In genomic region chr2:137173514-137173913, GRCh38 we compare ENCODE assay signal across 8 cellular contexts.
DNase-seq lines count a peak whose midpoint lies in the region; ATAC-seq and TF ChIP-seq lines count a peak whose summit lies in the region.

No MANE protein-coding gene starts in this region.

- no peaks in the 10 kb centered on the region for H3K9me3 ChIP-seq in fibroblast of lung (ENCODE audit: control insufficient read depth, insufficient read depth, low read depth, low read length)

- peak; percentile 90 for ATAC-seq in GM21423 (IDR thresholded peaks at IDR 0.05; ENCODE audit: unreplicated experiment)
- peak; percentile 81 for ATAC-seq in HG03575 (IDR thresholded peaks at IDR 0.05; ENCODE audit: extremely low read depth, insufficient number of reproducible peaks, low FRiP score, unreplicated experiment)

- no peaks in the 10 kb centered on the region for H3K79me2 ChIP-seq in fibroblast of lung (ENCODE audit: control insufficient read depth, insufficient read depth, low read length)

- H3K36me3 ChIP-seq in fibroblast of lung (ENCODE audit: control insufficient read depth, insufficient read depth, low read length) = no peaks in the 10 kb centered on the region

- H3K27me3 ChIP-seq in fibroblast of lung (ENCODE audit: control insufficient read depth, insufficient read depth, low read length) = no peaks in the 10 kb centered on the region

- H3K4me1 ChIP-seq in fibroblast of lung (ENCODE audit: control insufficient read depth, extremely low read depth, insufficient read depth, low read length) = no peaks in the 10 kb centered on the region

- no peak overlapping the region for H3K9ac ChIP-seq in fibroblast of lung (ENCODE audit: insufficient read depth, low read length)

- no peak overlapping the region for H3K27ac ChIP-seq in fibroblast of lung (ENCODE audit: insufficient read depth, low read length)

- H3K4me2 ChIP-seq in fibroblast of lung (ENCODE audit: extremely low read depth, insufficient read depth, low read length) = no peak overlapping the region

- no peaks in the 10 kb centered on the region for H4K20me1 ChIP-seq in fibroblast of lung (ENCODE audit: control insufficient read depth, extremely low read depth, insufficient read depth, low read length)

- TF ChIP-seq CTCF in fibroblast of lung (conservative IDR thresholded peaks at IDR 0.05 in 1 of 2, IDR thresholded peaks at IDR 0.05 in 1 of 2; ENCODE audit: low read depth in 1 of 2, low read length in 2 of 2) = peak in 1 of 2 donors; percentile 22

- no peak overlapping the region for H2AFZ ChIP-seq in fibroblast of lung (ENCODE audit: low read length)

- H3K4me3 ChIP-seq in fibroblast of lung (replicated peaks in 1 of 4; ENCODE audit: control extremely low read depth in 1 of 4, insufficient read depth in 1 of 4, low read depth in 3 of 4, low read length in 4 of 4) = no peak overlapping the region

- peak; percentile 46 for DNase-seq in ELR (ENCODE audit: low read depth)
- peak; percentile 62 to 94 for DNase-seq in fibroblast of lung (ENCODE audit: low read depth in 2 of 2)
- no peak for DNase-seq in NCI-H524 treated with DMSO at 0.1 percent for 48 hours (lab: John Stamatoyannopoulos, UW)
- no peak for DNase-seq in DMS114 treated with DMSO at 0.1 percent for 48 hours (lab: John Stamatoyannopoulos, UW; ENCODE audit: unreplicated experiment)
- DNase-seq in superior temporal gyrus (ENCODE audit: extremely low spot score) = no peak
- no peak for DNase-seq in stimulated activated CD4-positive, alpha-beta T cell treated with anti-CD3 and anti-CD28 coated beads, Interleukin-1b, Interleukin-23, amount 100 ng/mL, for 48 hours

Comparison
In these comparisons a context has a peak if more than half of its experiments do, and no peak if none do; other contexts are left out.
1. DNase-seq: peak in ELR (single experiment) and fibroblast of lung (2 of 2); none in NCI-H524 treated with DMSO at 0.1 percent for 48 hours (single experiment), DMS114 treated with DMSO at 0.1 percent for 48 hours (single experiment), superior temporal gyrus (single experiment) and stimulated activated CD4-positive, alpha-beta T cell treated with anti-CD3 and anti-CD28 coated beads, Interleukin-1b, Interleukin-23, amount 100 ng/mL, for 48 hours (single experiment).